In the genomic region with DNA sequence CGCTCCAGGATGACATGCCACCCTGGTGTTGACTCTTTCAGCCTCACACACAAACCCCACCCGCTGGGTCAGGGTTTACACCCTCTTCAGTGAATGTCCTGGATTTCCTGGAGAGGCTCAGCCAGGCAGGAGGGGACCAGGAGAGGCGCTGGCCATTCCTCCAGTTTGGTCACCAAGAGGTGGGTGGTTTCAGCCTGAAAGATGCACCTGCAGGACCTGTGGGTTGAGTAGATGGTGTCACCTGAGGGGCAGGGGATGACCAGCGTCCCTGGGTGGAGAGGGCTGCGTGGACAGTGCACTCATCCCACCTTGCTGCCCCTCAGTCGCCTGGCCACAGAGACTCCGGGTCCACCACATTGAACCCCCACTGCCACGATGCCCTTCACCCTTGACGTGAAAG, we compare ENCODE assay signal across 29 cellular contexts.
"Had no signal": no experiment of that assay in that cellular context is flagged by ENCODE, and none has a peak within 500 bp of the region (broad histone marks: within the 10 kb centered on the region; RNA-seq: fewer than 3 reads in every experiment).

No MANE protein-coding gene starts in this region.

- H3K27ac Mint-ChIP-seq: naive B cell; naive thymus-derived CD8-positive, alpha-beta T cell; natural killer cell treated with Interleukin-12 subunit alpha and Interleukin-12 subunit beta and Interleukin-15 and Interleukin-18, amount 100 ng/mL, for 72 hours; nephron progenitor cell; progenitor cell of endocrine pancreas; stimulated activated memory B cell treated with anti-CD40 and anti-IgM and Interleukin-4, amounts not matched to agents 10 μg/mL and 1 μg/mL and 100 μg/mL, for 72 hours; stimulated activated naive CD8-positive, alpha-beta T cell treated with anti-CD3 and anti-CD28 coated beads, Interleukin-15, Interleukin-2, amounts not matched to agents 100 ng/mL and 50 ng/mL, for 24 hours had no signal

- H3K4me3 Mint-ChIP-seq: naive B cell; naive thymus-derived CD8-positive, alpha-beta T cell; natural killer cell treated with Interleukin-12 subunit alpha and Interleukin-12 subunit beta and Interleukin-15 and Interleukin-18, amount 100 ng/mL, for 72 hours; nephron progenitor cell; neural crest cell; stimulated activated memory B cell treated with anti-CD40 and anti-IgM and Interleukin-4, amounts not matched to agents 10 μg/mL and 1 μg/mL and 100 μg/mL, for 72 hours; stimulated activated naive CD8-positive, alpha-beta T cell treated with anti-CD3 and anti-CD28 coated beads, Interleukin-15, Interleukin-2, amounts not matched to agents 100 ng/mL and 50 ng/mL, for 24 hours had no signal

- H3K4me1 Mint-ChIP-seq: naive B cell; naive thymus-derived CD8-positive, alpha-beta T cell; nephron progenitor cell; neural crest cell; stimulated activated memory B cell treated with anti-CD40 and anti-IgM and Interleukin-4, amounts not matched to agents 10 μg/mL and 1 μg/mL and 100 μg/mL, for 72 hours had no signal

- DNase-seq: naive B cell; naive thymus-derived CD8-positive, alpha-beta T cell; nephron progenitor cell; occipital lobe; ovary; posterior cingulate gyrus; psoas muscle; right cardiac atrium; right lobe of liver; sigmoid colon; small intestine; stimulated activated CD4-positive, alpha-beta T cell treated with anti-CD3 and anti-CD28 coated beads, Interleukin-15, amount 100 ng/mL, for 24 hours; stimulated activated CD4-positive, alpha-beta T cell treated with anti-CD3 and anti-CD28 coated beads, Interleukin-2, amount 100 ng/mL, for 24 hours; stimulated activated CD4-positive, alpha-beta T cell treated with anti-CD3 and anti-CD28 coated beads, Interleukin-2, amount 100 ng/mL, for 48 hours; stimulated activated CD4-positive, alpha-beta T cell treated with anti-CD3 and anti-CD28 coated beads, Interleukin-4, amount 100 ng/mL, for 24 hours; stimulated activated naive CD4-positive, alpha-beta T cell; substantia nigra; testis; tibial artery; transverse colon; upper lobe of right lung had no signal

- H3K36me3 Mint-ChIP-seq: naive B cell; naive thymus-derived CD8-positive, alpha-beta T cell; natural killer cell treated with Interleukin-12 subunit alpha and Interleukin-12 subunit beta and Interleukin-15 and Interleukin-18, amount 100 ng/mL, for 72 hours; stimulated activated memory B cell treated with anti-CD40 and anti-IgM and Interleukin-4, amounts not matched to agents 10 μg/mL and 1 μg/mL and 100 μg/mL, for 72 hours had no signal

- H3K9me3 ChIP-seq: ovary, psoas muscle, right lobe of liver, sigmoid colon, suprapubic skin, testis, tibial artery, transverse colon, upper lobe of right lung, vagina had no signal

- H3K4me3 ChIP-seq: ovary, psoas muscle, right lobe of liver, sigmoid colon, suprapubic skin, testis, tibial artery, transverse colon, upper lobe of right lung, vagina had no signal

- H3K27me3 Mint-ChIP-seq: natural killer cell treated with Interleukin-12 subunit alpha and Interleukin-12 subunit beta and Interleukin-15 and Interleukin-18, amount 100 ng/mL, for 72 hours; progenitor cell of endocrine pancreas; stimulated activated memory B cell treated with anti-CD40 and anti-IgM and Interleukin-4, amounts not matched to agents 10 μg/mL and 1 μg/mL and 100 μg/mL, for 72 hours; stimulated activated naive CD8-positive, alpha-beta T cell treated with anti-CD3 and anti-CD28 coated beads, Interleukin-15, Interleukin-2, amounts not matched to agents 100 ng/mL and 50 ng/mL, for 24 hours had no signal

- H3K4me1 ChIP-seq: parathyroid adenoma, psoas muscle, right lobe of liver, sigmoid colon, suprapubic skin, testis, transverse colon, upper lobe of right lung, vagina had no signal

- H3K27me3 ChIP-seq: ovary, right lobe of liver, sigmoid colon, suprapubic skin, testis, tibial artery, transverse colon, upper lobe of right lung, vagina had no signal

- H2AFZ ChIP-seq: parathyroid adenoma had no signal

- H3K27ac ChIP-seq: ovary, parathyroid adenoma, psoas muscle, right lobe of liver, sigmoid colon, suprapubic skin, testis, tibial artery, transverse colon, upper lobe of right lung, vagina had no signal

- H3K9me3 Mint-ChIP-seq: natural killer cell treated with Interleukin-12 subunit alpha and Interleukin-12 subunit beta and Interleukin-15 and Interleukin-18, amount 100 ng/mL, for 72 hours; nephron progenitor cell; neural crest cell; stimulated activated memory B cell treated with anti-CD40 and anti-IgM and Interleukin-4, amounts not matched to agents 10 μg/mL and 1 μg/mL and 100 μg/mL, for 72 hours; stimulated activated naive CD8-positive, alpha-beta T cell treated with anti-CD3 and anti-CD28 coated beads, Interleukin-15, Interleukin-2, amounts not matched to agents 100 ng/mL and 50 ng/mL, for 24 hours had no signal

- H3K9ac ChIP-seq: parathyroid adenoma had no signal

- H3K36me3 ChIP-seq: ovary, right lobe of liver, sigmoid colon, suprapubic skin, tibial artery, transverse colon, upper lobe of right lung, vagina had no signal
